ENCODE assay signal across 8 cellular contexts in the genomic region with DNA sequence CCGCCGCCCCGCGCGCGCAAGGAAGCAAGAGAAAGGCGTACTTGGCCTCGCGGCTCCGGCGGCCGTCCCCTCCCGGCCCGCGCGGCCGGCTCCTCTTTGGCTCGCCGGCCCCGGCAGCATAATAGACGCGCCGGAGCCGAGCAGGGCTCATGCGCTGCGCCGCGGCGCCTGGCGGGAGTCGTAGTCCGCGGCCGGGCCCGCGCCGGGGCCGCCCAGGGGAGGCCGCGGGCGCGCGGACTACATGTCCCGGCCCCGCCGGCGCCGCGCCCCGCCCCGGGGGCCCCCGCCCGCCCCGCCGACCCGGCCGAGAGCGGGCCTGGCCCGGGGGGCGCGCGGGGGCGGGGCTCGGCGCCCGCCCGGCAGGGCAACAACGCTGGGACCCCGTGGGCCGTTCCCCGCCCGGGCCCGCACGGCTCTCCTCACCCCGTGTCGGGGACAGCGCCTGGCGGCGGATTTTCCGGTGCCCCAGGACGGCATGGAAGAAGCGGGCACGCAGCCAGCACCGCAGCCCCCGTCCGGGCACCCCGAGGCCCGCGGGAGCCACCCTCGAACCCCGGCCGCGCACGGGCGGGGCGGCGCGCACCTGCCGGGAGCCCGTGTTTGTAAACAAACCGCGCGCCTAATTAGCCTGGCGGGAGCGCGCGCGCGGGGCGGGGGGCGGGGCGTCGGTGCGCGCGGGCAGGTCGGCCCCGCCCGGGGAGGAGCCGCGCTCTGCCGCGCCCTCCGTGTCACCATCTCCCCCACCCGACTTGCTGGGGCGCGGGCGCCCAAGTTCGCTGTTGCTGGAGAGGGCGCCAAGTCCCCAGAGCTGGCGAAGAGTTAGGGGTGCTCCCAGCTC. TPM values are rescaled to one million over a fixed set of nuclear protein-coding genes. Genes with fewer than 3 reads are reported as not detected.
DNase-seq lines count a peak whose midpoint lies in the region; ATAC-seq lines count a peak whose summit lies in the region.

A gene (minus strand): TSS at position 123 of the 838 bp plus-strand sequence. CDS start 14,549 bp downstream, outside the sequence.

- peak; percentile 64 for ATAC-seq in GM21619 (IDR thresholded peaks at IDR 0.05; ENCODE audit: unreplicated experiment)
- ATAC-seq in natural killer cell treated with Interleukin-12 subunit alpha and Interleukin-12 subunit beta and Interleukin-15 and Interleukin-18, amount 100 ng/mL, for 72 hours: peak; percentile 93 to 94

- H3K4me1 Mint-ChIP-seq in natural killer cell treated with Interleukin-12 subunit alpha and Interleukin-12 subunit beta and Interleukin-15 and Interleukin-18, amount 100 ng/mL, for 72 hours (ENCODE audit: low read depth in 2 of 2): peaks cover 12 to 20% of the 10 kb centered on the region in 2 donors

- DNase-seq in DMS79 (lab: John Stamatoyannopoulos, UW) (peak; percentile 66), KBM-7 (peak; percentile 79), RKO (ENCODE audit: low spot score) (peak; percentile 95), fibroblast of peridontal ligament (ENCODE audit: extremely low read depth) (peak; percentile 80)
- DNase-seq in activated T-helper 1 cell treated with anti-CD3 and anti-CD28 coated beads, Interleukin-2, amount 50 U/mL, for 16 hours (ENCODE audit: low read depth in 1 of 2, low spot score in 1 of 2): peak; percentile 54 to 74
- peak; percentile 87 for DNase-seq in natural killer cell treated with Interleukin-12 subunit alpha and Interleukin-12 subunit beta and Interleukin-15 and Interleukin-18, amount 100 ng/mL, for 72 hours (ENCODE audit: low spot score)
- DNase-seq in stimulated activated naive CD4-positive, alpha-beta T cell treated with Interleukin-2 at 50 U/mL for 16 hours (lab: John Stamatoyannopoulos, UW): peak; percentile 72

- in situ Hi-C loops in KBM-7 (cut with MboI; ENCODE audit: low pct_unique_long_range_greater_than_20kb, low sequenced_read_pairs): no loop called here

- H3K9me3 Mint-ChIP-seq in natural killer cell treated with Interleukin-12 subunit alpha and Interleukin-12 subunit beta and Interleukin-15 and Interleukin-18, amount 100 ng/mL, for 72 hours: no peaks in the 10 kb centered on the region

- peaks cover 0 to 10% of the 10 kb centered on the region in 2 donors for H3K27me3 Mint-ChIP-seq in natural killer cell treated with Interleukin-12 subunit alpha and Interleukin-12 subunit beta and Interleukin-15 and Interleukin-18, amount 100 ng/mL, for 72 hours

- no peaks in the 10 kb centered on the region for H3K36me3 Mint-ChIP-seq in natural killer cell treated with Interleukin-12 subunit alpha and Interleukin-12 subunit beta and Interleukin-15 and Interleukin-18, amount 100 ng/mL, for 72 hours

- H3K4me3 Mint-ChIP-seq in natural killer cell treated with Interleukin-12 subunit alpha and Interleukin-12 subunit beta and Interleukin-15 and Interleukin-18, amount 100 ng/mL, for 72 hours: peak within 1 kb of the TSS; percentile 86

- H3K27ac Mint-ChIP-seq in natural killer cell treated with Interleukin-12 subunit alpha and Interleukin-12 subunit beta and Interleukin-15 and Interleukin-18, amount 100 ng/mL, for 72 hours: peak within 1 kb of the TSS; percentile 80

RNA-seq across cellular contexts. Expression of the gene that starts here (rescaled TPM):
- total RNA-seq in natural killer cell treated with Interleukin-12 subunit alpha and Interleukin-12 subunit beta and Interleukin-15 and Interleukin-18, amount 100 ng/mL, for 72 hours: 10 to 100 TPM; 17.8 to 19.1 TPM

Comparison
In these comparisons a context has a peak if more than half of its experiments do, and no peak if none do; other contexts are left out.
1. Peak in every context shown above with its lines: DNase-seq and ATAC-seq.